13 cellular contexts compared by ENCODE assay signal in the genomic region with DNA sequence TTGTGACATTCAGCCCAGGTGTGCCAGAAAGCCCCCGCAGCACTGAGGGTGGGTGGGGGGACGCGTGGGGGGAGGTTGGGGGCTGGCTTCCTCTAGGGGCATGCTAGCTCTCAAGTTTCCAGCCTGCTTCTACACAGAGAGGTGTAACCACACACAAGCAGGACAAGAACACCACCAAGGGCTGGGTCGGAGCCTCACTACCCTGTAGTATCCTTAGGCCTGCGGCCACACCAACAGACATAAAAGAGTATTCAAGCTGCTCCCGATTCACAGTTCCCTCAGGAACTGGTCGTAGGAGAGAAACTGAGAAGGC. TPM values are rescaled to one million over a fixed set of nuclear protein-coding genes. Genes with fewer than 3 reads are reported as not detected.
DNase-seq lines count a peak whose midpoint lies in the region; ATAC-seq, FAIRE-seq and TF ChIP-seq lines count a peak whose summit lies in the region.
"Had no signal": no experiment of that assay in that cellular context is flagged by ENCODE, and none has a peak within 500 bp of the region (broad histone marks: within the 10 kb centered on the region; RNA-seq: fewer than 3 reads in every experiment).

No MANE protein-coding gene starts in this region.

- H3K27me3 ChIP-seq in AG04450 (ENCODE audit: control insufficient read depth, insufficient read depth, low read length): no peaks in the 10 kb centered on the region
- no peaks in the 10 kb centered on the region for H3K27me3 ChIP-seq in HCT116 (ENCODE audit: insufficient read depth, low read length)
- H3K27me3 ChIP-seq in naive thymus-derived CD4-positive, alpha-beta T cell (ENCODE audit: control insufficient read depth in 2 of 2, insufficient read depth in 2 of 2, low read length in 2 of 2): no peaks in the 10 kb centered on the region

- H3K4me1 ChIP-seq in HCT116 (ENCODE audit: control insufficient read depth in 1 of 2, insufficient read depth in 2 of 2, low read length in 2 of 2): peaks cover 19 to 41% of the 10 kb centered on the region in 2 experiments
- peaks cover 5 to 8% of the 10 kb centered on the region in 2 donors for H3K4me1 ChIP-seq in naive thymus-derived CD4-positive, alpha-beta T cell (ENCODE audit: control insufficient read depth in 2 of 2, insufficient read depth in 2 of 2, low read length in 2 of 2)

- H3K27ac ChIP-seq in AG04450 (ENCODE audit: low read depth, low read length) (peak overlapping the region; percentile 39), HCT116 (ENCODE audit: low read depth, low read length) (peak overlapping the region; percentile 83; the same call in 1 of the 2 replicates)
- no peak overlapping the region for H3K27ac ChIP-seq in naive thymus-derived CD4-positive, alpha-beta T cell (ENCODE audit: low read depth, low read length)
- H3K27ac ChIP-seq: spleen had no signal

- H3K4me2 ChIP-seq in HCT116 (ENCODE audit: low read length): peak overlapping the region; percentile 83

- peak overlapping the region; percentile 75 for H3K4me3 Mint-ChIP-seq in chondrocyte (ENCODE audit: unreplicated experiment)
- peak overlapping the region; percentile 20 to 87 (median 69) for H3K4me3 Mint-ChIP-seq in naive thymus-derived CD4-positive, alpha-beta T cell

- RAD21 ChIA-PET in HCT116 (lab: Charles Lee; ENCODE audit: low non-redundant PET in 1 of 2, low total read pairs in 2 of 2, uncharacterized antibody in 2 of 2, unreplicated experiment in 2 of 2): no interaction called here

- DNase-seq in AG04450 (ENCODE audit: low read depth, low spot score) (no peak), HCT116 (ENCODE audit: low read depth, low spot score) (no peak), chondrocyte (ENCODE audit: low spot score) (no peak), NCI-H524 treated with DMSO at 0.1 percent for 48 hours (lab: John Stamatoyannopoulos, UW) (no peak), NCI-H1930 (lab: John Stamatoyannopoulos, UW) (no peak), H54 (ENCODE audit: insufficient read length, low spot score) (no peak)
- DNase-seq in naive thymus-derived CD4-positive, alpha-beta T cell: no peak
- DNase-seq: activated gamma-delta T cell treated with Interleukin-2 at 50 U/mL for 16 hours, Calu3, MM.1S, spleen had no signal

- H3K27ac Mint-ChIP-seq in chondrocyte (ENCODE audit: unreplicated experiment): peak overlapping the region; percentile 68
- H3K27ac Mint-ChIP-seq in naive thymus-derived CD4-positive, alpha-beta T cell: peak overlapping the region in 2 of 9 donors; percentile 57 to 59

- CTCF ChIA-PET in AG04450 (lab: Charles Lee): interaction anchor here (1.0 to 1.8 kb wide), 2 partner anchors 10 to 326 kb away, joined by 3 to 11 read pairs; no protein-coding TSS in a partner anchor
- CTCF ChIA-PET in HCT116 (lab: Charles Lee): interaction anchor here (1.3 kb wide), 1 partner anchor 112 kb away, joined by 5 read pairs; no protein-coding TSS in a partner anchor
- CTCF ChIA-PET in naive thymus-derived CD4-positive, alpha-beta T cell (lab: Charles Lee): no interaction called here

- no peak for FAIRE-seq in H54 (lab: Jason Lieb, UNC)

- no peak overlapping the region for H2AFZ ChIP-seq in HCT116 (ENCODE audit: low read depth, low read length, poor library complexity, severe bottlenecking)

- H3K4me3 ChIP-seq in AG04450 (ENCODE audit: low read depth, low read length) (peak overlapping the region; percentile 77), HCT116 (replicated peaks in 1 of 2; ENCODE audit: low read depth in 1 of 2, low read length in 2 of 2) (no peak overlapping the region)
- no peak overlapping the region for H3K4me3 ChIP-seq in naive thymus-derived CD4-positive, alpha-beta T cell (ENCODE audit: low read length)
- H3K4me3 ChIP-seq: lung had no signal

- TF ChIP-seq POLR2A in HCT116 (IDR thresholded peaks at IDR 0.05; ENCODE audit: borderline replicate concordance, extremely low read depth, insufficient read depth, insufficient read length) (no peak), H54 (IDR thresholded peaks at IDR 0.05; ENCODE audit: low read depth, low read length) (no peak)

- TF ChIP-seq RAD21 in HCT116 (IDR thresholded peaks at IDR 0.05; ENCODE audit: low read depth): no peak

- no peaks in the 10 kb centered on the region for H4K20me1 ChIP-seq in HCT116 (ENCODE audit: insufficient read depth)

- no peaks in the 10 kb centered on the region for H3K27me3 Mint-ChIP-seq in chondrocyte (ENCODE audit: low read depth)
- peaks cover 0 to 23% (median 12%) of the 10 kb centered on the region in 5 donors for H3K27me3 Mint-ChIP-seq in naive thymus-derived CD4-positive, alpha-beta T cell

- intact Hi-C loops in HCT116 (cut with micrococcal nuclease): no loop called here
- intact Hi-C loops in naive thymus-derived CD4-positive, alpha-beta T cell (cut with micrococcal nuclease): loop anchor here (5.0 to 10.0 kb wide), 5 partner anchors 70 to 815 kb away; a partner anchor contains a TSS

- H3K36me3 Mint-ChIP-seq in chondrocyte (ENCODE audit: low read depth): peaks cover 10% of the 10 kb centered on the region
- H3K36me3 Mint-ChIP-seq in naive thymus-derived CD4-positive, alpha-beta T cell: peaks cover 0 to 29% (median under 1%) of the 10 kb centered on the region in 5 donors

- H3K36me3 ChIP-seq in HCT116 (ENCODE audit: control insufficient read depth in 1 of 2, insufficient read depth in 2 of 2, low read length in 2 of 2): no peaks in the 10 kb centered on the region
- H3K36me3 ChIP-seq in naive thymus-derived CD4-positive, alpha-beta T cell (ENCODE audit: control insufficient read depth in 2 of 3, insufficient read depth in 3 of 3, low read length in 3 of 3): no peaks in the 10 kb centered on the region
- H3K36me3 ChIP-seq: spleen had no signal

- no peak overlapping the region for H3K9ac ChIP-seq in HCT116 (ENCODE audit: low read length)

- H3K9me2 ChIP-seq in HCT116 (ENCODE audit: insufficient read depth): no peaks in the 10 kb centered on the region

- peaks cover 52% of the 10 kb centered on the region for H3K4me1 Mint-ChIP-seq in chondrocyte (ENCODE audit: low read depth)
- peaks cover 12 to 23% (median 19%) of the 10 kb centered on the region in 7 donors for H3K4me1 Mint-ChIP-seq in naive thymus-derived CD4-positive, alpha-beta T cell

- no peaks in the 10 kb centered on the region for H3K9me3 Mint-ChIP-seq in chondrocyte (ENCODE audit: low read depth)
- peaks cover 0 to 13% (median 3%) of the 10 kb centered on the region in 11 donors for H3K9me3 Mint-ChIP-seq in naive thymus-derived CD4-positive, alpha-beta T cell

- POLR2A ChIA-PET in AG04450 (lab: Yijun Ruan, JAX) (interaction anchor here (0.8 to 2.2 kb wide), 2 partner anchors 55 to 84 kb away, joined by 6 to 16 read pairs; no protein-coding TSS in a partner anchor), HCT116 (lab: Charles Lee) (interaction anchor here (0.7 to 1.4 kb wide), 2 partner anchors 14 to 55 kb away, joined by 3 to 6 read pairs; no protein-coding TSS in a partner anchor)
- POLR2A ChIA-PET in naive thymus-derived CD4-positive, alpha-beta T cell (lab: Charles Lee): interaction anchor here (1.4 kb wide), 1 partner anchor 65 kb away, joined by 4 read pairs; no protein-coding TSS in a partner anchor

- H3K9me3 ChIP-seq in AG04450 (ENCODE audit: control insufficient read depth, insufficient read depth, low read length) (no peaks in the 10 kb centered on the region; the same call in 1 of the 2 replicates), HCT116 (ENCODE audit: control insufficient read depth in 1 of 2, insufficient read depth in 1 of 2, low read depth in 1 of 2, low read length in 2 of 2) (no peaks in the 10 kb centered on the region)
- H3K9me3 ChIP-seq in naive thymus-derived CD4-positive, alpha-beta T cell (ENCODE audit: control insufficient read depth in 2 of 3, low read length in 3 of 3): no peaks in the 10 kb centered on the region
- H3K9me3 ChIP-seq: spleen had no signal

- H3K79me2 ChIP-seq in HCT116 (ENCODE audit: insufficient read depth, low read length): peaks cover 55% of the 10 kb centered on the region

- no TSS peak for BruUV-seq in HCT116 (replicated peaks; lab: Mats Ljungman, UMichigan)

- ATAC-seq in HCT116 (no peak), HG03442 (IDR thresholded peaks at IDR 0.05; ENCODE audit: unreplicated experiment) (no peak)
- ATAC-seq in naive thymus-derived CD4-positive, alpha-beta T cell: no peak

- no peak for TF ChIP-seq CTCF in AG04450 (IDR thresholded peaks at IDR 0.05; ENCODE audit: low read depth, low read length)
- TF ChIP-seq CTCF in HCT116 (IDR thresholded peaks at IDR 0.05 in 2 of 3, conservative IDR thresholded peaks at IDR 0.05 in 1 of 3; ENCODE audit: borderline replicate concordance in 1 of 3, insufficient read depth in 1 of 3, low read depth in 2 of 3, low read length in 2 of 3): no peak
- no peak for TF ChIP-seq CTCF in chondrocyte (IDR thresholded peaks at IDR 0.05)

TF ChIP-seq in HCT116, 20 proteins besides CTCF, POLR2A, EP300 and RAD21:
- TF ChIP-seq EGR1 (IDR thresholded peaks at IDR 0.05; ENCODE audit: low read depth) (no peak), ELF1 (IDR thresholded peaks at IDR 0.05; ENCODE audit: borderline replicate concordance, low read depth) (no peak)

RNA-seq across cellular contexts. Expression of a gene that starts 1.8 kb away (rescaled TPM):
- 66.6 and 69.1 TPM in 2 replicates for polyA plus RNA-seq in AG04450 (2011; rRNA removed)
- 83.6 and 83.8 TPM in 2 replicates for polyA minus RNA-seq in AG04450 (2011; rRNA and poly(A)+ RNA removed)
- 36.6 TPM for total RNA-seq in HCT116 (2021; ENCODE audit: unreplicated experiment)
- polyA plus RNA-seq in HCT116 (2012): 10.7 and 12.6 TPM in 2 replicates
- total RNA-seq in chondrocyte: 24.9 to 27.3 TPM (median 27.0 TPM) in 3 replicates
- 10 to 100 TPM in 1 of 5 experiments, 1 to 10 TPM in 4; 3.0 to 11.7 (median 4.0) TPM for total RNA-seq in naive thymus-derived CD4-positive, alpha-beta T cell
- 1 to 10 TPM in 1 of 2 donors, under 1 TPM in 1; 0.89 to 3.0 TPM for polyA plus RNA-seq in naive thymus-derived CD4-positive, alpha-beta T cell
